18 cellular contexts compared by ENCODE assay signal in genomic region chr18:35456181-35456850, GRCh38. TPM values are rescaled to one million over a fixed set of nuclear protein-coding genes. Genes with fewer than 3 reads are reported as not detected.
DNase-seq lines count a peak whose midpoint lies in the region; ATAC-seq and TF ChIP-seq lines count a peak whose summit lies in the region.
"Had no signal": no experiment of that assay in that cellular context is flagged by ENCODE, and none has a peak within 500 bp of the region (broad histone marks: within the 10 kb centered on the region; RNA-seq: fewer than 3 reads in every experiment).

No MANE protein-coding gene starts in this region.

- H3K36me3 ChIP-seq in Peyer's patch (no peaks in the 10 kb centered on the region), esophagus (ENCODE audit: control insufficient read depth in 2 of 2, insufficient read depth in 2 of 2, low read length in 1 of 2) (peaks cover 0 to 3% of the 10 kb centered on the region in 2 donors), osteoblast (ENCODE audit: insufficient read depth, low read length) (no peaks in the 10 kb centered on the region), suprapubic skin (no peaks in the 10 kb centered on the region)

- WGBS in esophagus, 2 donors = 48 to 54% methylated on average over 10 of the region's 10 CpGs
- WGBS in suprapubic skin = 60% methylated on average over 10 of the region's 10 CpGs

- TF ChIP-seq POLR2A in Peyer's patch (IDR thresholded peaks at IDR 0.05) = no peak
- no peak for TF ChIP-seq POLR2A in GM18505 (IDR thresholded peaks at IDR 0.05; ENCODE audit: borderline replicate concordance, extremely low read depth, insufficient read depth, insufficient read length)
- TF ChIP-seq POLR2A in suprapubic skin (IDR thresholded peaks at IDR 0.05) = no peak

- peak overlapping the region; percentile 58 for H2AFZ ChIP-seq in osteoblast (ENCODE audit: low read length)

- CTCF ChIA-PET in Calu3 (lab: Charles Lee) = interaction anchor here (1.1 to 1.3 kb wide), 3 partner anchors 9 to 23 kb away, joined by 3 to 7 read pairs (median 5); no protein-coding TSS in a partner anchor

- H3K36me3 Mint-ChIP-seq in Calu3 (ENCODE audit: insufficient read depth, unreplicated experiment) = peaks cover 21% of the 10 kb centered on the region

- no peaks in the 10 kb centered on the region for H3K79me2 ChIP-seq in osteoblast (ENCODE audit: insufficient read depth, low read length)

- no TSS peak for BruUV-seq in Calu3 (replicated peaks; lab: Mats Ljungman, UMichigan)

- DNase-seq in Calu3 (no peak), Peyer's patch (peak in 2 of 3 donors; percentile 64 to 71), osteoblast (ENCODE audit: insufficient read length, low spot score, missing footprints) (no peak), suprapubic skin (ENCODE audit: low spot score in 2 of 2) (no peak), DMS 273 (lab: John Stamatoyannopoulos, UW; ENCODE audit: unreplicated experiment) (no peak)
- DNase-seq: activated CD8-positive, alpha-beta T cell treated with anti-CD3 and anti-CD28 coated beads for 36 hours; activated naive CD4-positive, alpha-beta T cell; DMS153; NCI-H1048; NCI-H510A; RPMI8226; stimulated activated CD8-positive, alpha-beta memory T cell treated with anti-CD3 and anti-CD28 coated beads, Interleukin-4, amount 100 ng/mL, for 48 hours; T1000 had no signal

- peak overlapping the region; percentile 18 for H3K4me3 Mint-ChIP-seq in Calu3 (ENCODE audit: low read depth, unreplicated experiment)
- H3K4me3 Mint-ChIP-seq: activated CD8-positive, alpha-beta T cell treated with anti-CD3 and anti-CD28 coated beads for 36 hours had no signal

- no peaks in the 10 kb centered on the region for H3K27me3 Mint-ChIP-seq in Calu3 (ENCODE audit: unreplicated experiment)

- no peak for TF ChIP-seq EP300 in suprapubic skin (IDR thresholded peaks at IDR 0.05)

- intact Hi-C loops in Calu3 (cut with micrococcal nuclease; ENCODE audit: unreplicated experiment) = no loop called here

- TF ChIP-seq CTCF in Calu3 (IDR thresholded peaks at IDR 0.05; ENCODE audit: unreplicated experiment) (no peak), Peyer's patch (IDR thresholded peaks at IDR 0.05) (no peak), osteoblast (IDR thresholded peaks at IDR 0.05; ENCODE audit: extremely low read depth, low read depth, low read length) (no peak), suprapubic skin (IDR thresholded peaks at IDR 0.05) (no peak)

- peaks cover 0 to 19% (median 0%) of the 10 kb centered on the region in 4 donors for H3K4me1 ChIP-seq in Peyer's patch
- peaks cover 10 to 15% of the 10 kb centered on the region in 2 donors for H3K4me1 ChIP-seq in esophagus (ENCODE audit: control insufficient read depth in 2 of 2, insufficient read depth in 2 of 2, low read length in 1 of 2)
- H3K4me1 ChIP-seq in osteoblast (ENCODE audit: insufficient read depth, low read length) = peaks cover 70% of the 10 kb centered on the region
- H3K4me1 ChIP-seq in suprapubic skin = peaks cover 16% of the 10 kb centered on the region

- H4K20me1 ChIP-seq in osteoblast (ENCODE audit: insufficient read depth, low read length) = no peaks in the 10 kb centered on the region

- H3K27me3 ChIP-seq in Peyer's patch (no peaks in the 10 kb centered on the region), esophagus (ENCODE audit: control insufficient read depth in 1 of 2, insufficient read depth in 2 of 2, low read length in 2 of 2) (no peaks in the 10 kb centered on the region), osteoblast (ENCODE audit: insufficient read depth, low read length) (no peaks in the 10 kb centered on the region), suprapubic skin (no peaks in the 10 kb centered on the region)

- ATAC-seq in GM18498 (IDR thresholded peaks at IDR 0.05; ENCODE audit: unreplicated experiment) (no peak), GM18505 (IDR thresholded peaks at IDR 0.05; ENCODE audit: unreplicated experiment) (no peak)
- ATAC-seq: activated CD8-positive, alpha-beta T cell treated with anti-CD3 and anti-CD28 coated beads for 36 hours; GM12878; left lobe of liver had no signal

- H3K4me3 ChIP-seq in Peyer's patch = no peak overlapping the region
- no peak overlapping the region for H3K4me3 ChIP-seq in esophagus (ENCODE audit: low read depth in 1 of 2, low read length in 2 of 2)
- H3K4me3 ChIP-seq in osteoblast (ENCODE audit: insufficient read depth, low read length) = no peak overlapping the region
- no peak overlapping the region for H3K4me3 ChIP-seq in suprapubic skin
- H3K4me3 ChIP-seq: GM12878 had no signal

- peak overlapping the region; percentile 78 for H3K27ac Mint-ChIP-seq in Calu3 (ENCODE audit: unreplicated experiment)
- H3K27ac Mint-ChIP-seq: activated CD8-positive, alpha-beta T cell treated with anti-CD3 and anti-CD28 coated beads for 36 hours had no signal

- no peaks in the 10 kb centered on the region for H3K9me3 Mint-ChIP-seq in Calu3 (ENCODE audit: low read depth, unreplicated experiment)
- H3K9me3 Mint-ChIP-seq: activated CD8-positive, alpha-beta T cell treated with anti-CD3 and anti-CD28 coated beads for 36 hours had no signal

- H3K4me2 ChIP-seq in osteoblast (ENCODE audit: insufficient read depth, low read length) = peak overlapping the region; percentile 41

- peaks cover 59% of the 10 kb centered on the region for H3K4me1 Mint-ChIP-seq in Calu3 (ENCODE audit: low read depth, unreplicated experiment)

- H3K9me3 ChIP-seq in Peyer's patch (no peaks in the 10 kb centered on the region), esophagus (ENCODE audit: control insufficient read depth in 2 of 2, insufficient read depth in 1 of 2, low read depth in 1 of 2, low read length in 1 of 2) (no peaks in the 10 kb centered on the region), osteoblast (ENCODE audit: low read depth, low read length) (no peaks in the 10 kb centered on the region), suprapubic skin (no peaks in the 10 kb centered on the region)

- H3K27ac ChIP-seq in Peyer's patch = peak overlapping the region in 1 of 4 donors; percentile 43
- peak overlapping the region; percentile 59 to 85 for H3K27ac ChIP-seq in esophagus (ENCODE audit: low read depth in 2 of 2, low read length in 1 of 2)
- H3K27ac ChIP-seq in osteoblast (ENCODE audit: low read depth, low read length) = peak overlapping the region; percentile 68
- no peak overlapping the region for H3K27ac ChIP-seq in suprapubic skin

RNA-seq across cellular contexts. Expression of gene INO80C, which starts 41.4 kb away (rescaled TPM):
- 27.0 and 41.9 TPM in 2 replicates for total RNA-seq in Calu3 (2022)
- 10 to 100 TPM in 3 of 4 donors, 1 to 10 TPM in 1; 9.5 to 20.6 (median 17.1) TPM for total RNA-seq in Peyer's patch
- 10 to 100 TPM; 58.3 to 70.6 TPM for polyA plus RNA-seq in esophagus
- 9.0 and 14.4 TPM in 2 replicates for total RNA-seq in osteoblast
- total RNA-seq in suprapubic skin = 10 to 100 TPM; 12.6 to 35.2 (median 18.2) TPM

Comparison
In these comparisons a context has a peak if more than half of its experiments do, and no peak if none do; other contexts are left out.
1. DNase-seq: peak in Peyer's patch (2 of 3); none in Calu3 (single experiment), osteoblast (single experiment), suprapubic skin (0 of 2) and DMS 273 (single experiment).